ENCODE assay signal across 22 cellular contexts in the genomic region with DNA sequence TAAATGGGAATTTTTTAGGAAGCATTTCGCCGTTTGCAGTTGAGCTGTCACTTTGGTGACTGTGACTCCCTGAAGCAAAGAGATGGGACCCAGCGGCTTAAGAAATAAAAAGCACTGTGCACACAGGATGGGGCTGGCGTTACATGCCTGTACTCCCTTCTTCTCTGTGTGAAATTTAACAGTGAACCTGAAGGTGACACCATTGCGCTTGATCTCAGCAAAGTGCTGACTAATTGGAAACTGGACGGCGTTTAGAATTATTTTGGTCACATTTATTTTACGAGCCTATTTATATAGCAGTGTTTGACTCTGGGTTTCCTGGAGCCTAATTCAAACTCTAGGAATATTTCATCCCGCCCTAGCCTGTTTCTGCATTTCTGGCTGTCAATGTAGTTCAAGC.
"Had no signal": no experiment of that assay in that cellular context is flagged by ENCODE, and none has a peak within 500 bp of the region (broad histone marks: within the 10 kb centered on the region; RNA-seq: fewer than 3 reads in every experiment).

No MANE protein-coding gene starts in this region.

- H3K27me3 ChIP-seq: esophagus squamous epithelium, ovary, tibial nerve, upper lobe of left lung had no signal

- H3K27ac ChIP-seq: esophagus squamous epithelium, heart right ventricle, ovary, psoas muscle, thoracic aorta, tibial nerve, upper lobe of left lung had no signal

- H3K4me1 ChIP-seq: esophagus squamous epithelium, heart right ventricle, psoas muscle, tibial nerve, upper lobe of left lung had no signal

- H3K36me3 ChIP-seq: esophagus squamous epithelium, heart right ventricle, ovary, thoracic aorta, tibial nerve, upper lobe of left lung had no signal

- DNase-seq: cortex of kidney; effector memory CD8-positive, alpha-beta T cell; erythroblast; esophagus squamous epithelium; foreskin melanocyte; glutamatergic neuron; heart right ventricle; hippocampal formation; left cardiac atrium; left ventricle myocardium superior; natural killer cell; occipital lobe; ovary; psoas muscle; right cardiac atrium; stimulated activated CD4-positive, alpha-beta T cell treated with anti-CD3 and anti-CD28 coated beads, Interleukin-15, amount 100 ng/mL, for 24 hours; stimulated activated CD4-positive, alpha-beta T cell treated with anti-CD3 and anti-CD28 coated beads, Interleukin-2, amount 100 ng/mL, for 48 hours; stimulated activated naive B cell treated with anti-CD40 and anti-IgM and Interleukin-4, amounts not matched to agents 10 μg/mL and 1 μg/mL and 100 μg/mL, for 72 hours; upper lobe of left lung had no signal

- H3K9me3 ChIP-seq: esophagus squamous epithelium, ovary, psoas muscle, thoracic aorta, upper lobe of left lung had no signal

- H3K4me3 ChIP-seq: esophagus squamous epithelium, heart right ventricle, lung, ovary, psoas muscle, thoracic aorta, tibial nerve, upper lobe of left lung had no signal
